In the genomic region with DNA sequence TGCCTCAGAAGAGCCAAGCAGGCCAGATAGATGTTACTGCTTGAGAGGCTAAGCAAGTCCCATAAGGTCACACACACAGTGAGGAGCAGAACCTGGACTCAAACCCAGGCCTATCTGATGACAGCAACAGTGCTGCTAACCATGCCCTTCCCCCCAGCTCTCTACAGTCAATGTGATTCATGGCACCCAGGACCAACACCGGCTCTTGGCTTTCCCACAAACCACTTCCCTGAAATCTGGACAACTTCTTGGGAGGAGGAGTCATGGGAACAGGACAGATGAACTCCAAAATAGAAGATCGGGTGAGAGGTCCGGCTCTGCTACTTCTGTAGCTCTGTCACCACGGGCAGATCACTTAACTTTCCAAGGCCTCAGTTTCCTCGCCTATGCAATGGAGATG, we compare ENCODE assay signal across 14 cellular contexts. TPM values are rescaled to one million over a fixed set of nuclear protein-coding genes. Genes with fewer than 3 reads are reported as not detected.
DNase-seq lines count a peak whose midpoint lies in the region; ATAC-seq, FAIRE-seq and TF ChIP-seq lines count a peak whose summit lies in the region.
"Had no signal": no experiment of that assay in that cellular context is flagged by ENCODE, and none has a peak within 500 bp of the region (broad histone marks: within the 10 kb centered on the region; RNA-seq: fewer than 3 reads in every experiment).

No MANE protein-coding gene starts in this region.

- no peaks in the 10 kb centered on the region for H3K9me3 ChIP-seq in keratinocyte (ENCODE audit: control insufficient read depth, low read depth, low read length)
- H3K9me3 ChIP-seq: ascending aorta, psoas muscle, vagina had no signal

- no peak overlapping the region for H3K27ac ChIP-seq in keratinocyte (ENCODE audit: control insufficient read depth, insufficient read depth, low read length)
- H3K27ac ChIP-seq: ascending aorta, psoas muscle had no signal

- H3K4me2 ChIP-seq in keratinocyte (ENCODE audit: control insufficient read depth, extremely low read depth, insufficient read depth, low read depth, low read length), result peak overlapping the region; percentile 53

- no peaks in the 10 kb centered on the region for H3K79me2 ChIP-seq in keratinocyte (ENCODE audit: control insufficient read depth, insufficient read depth, low read length)

- H4K20me1 ChIP-seq in keratinocyte (ENCODE audit: control insufficient read depth, extremely low read depth, insufficient read depth, low read length), result no peaks in the 10 kb centered on the region

- H3K36me3 ChIP-seq in keratinocyte (ENCODE audit: control insufficient read depth in 2 of 2, extremely low read depth in 1 of 2, insufficient read depth in 2 of 2, low read length in 2 of 2), result no peaks in the 10 kb centered on the region
- H3K36me3 ChIP-seq: ascending aorta, vagina had no signal

- H2AFZ ChIP-seq in keratinocyte (ENCODE audit: control insufficient read depth, low read length), result no peak overlapping the region

- H3K4me3 Mint-ChIP-seq in activated naive CD8-positive, alpha-beta T cell, result peak overlapping the region; percentile 91
- no peak overlapping the region for H3K4me3 Mint-ChIP-seq in activated naive CD8-positive, alpha-beta T cell treated with anti-CD3 and anti-CD28 coated beads for 36 hours
- H3K4me3 Mint-ChIP-seq in activated T-helper 17 cell treated with anti-CD3 and anti-CD28 coated beads, Interleukin-2, amount 50 U/mL, for 72 hours, result peak overlapping the region; percentile 80
- H3K4me3 Mint-ChIP-seq in type B pancreatic cell, result peak overlapping the region; percentile 88

- DNase-seq in activated naive CD8-positive, alpha-beta T cell treated with anti-CD3 and anti-CD28 coated beads for 36 hours, result no peak
- DNase-seq in keratinocyte (ENCODE audit: low read depth, low spot score) (no peak), type B pancreatic cell (ENCODE audit: extremely low spot score, unreplicated experiment) (no peak), NCI-H226 (no peak), SKM-1 (lab: John Stamatoyannopoulos, UW; ENCODE audit: unreplicated experiment) (no peak)
- DNase-seq: AML-193, NCI-H524 treated with DMSO at 0.1 percent for 48 hours had no signal

- H3K4me3 ChIP-seq in keratinocyte (ENCODE audit: control insufficient read depth in 2 of 3, extremely low read depth in 1 of 3, insufficient read depth in 2 of 3, low read depth in 1 of 3, low read length in 3 of 3), result no peak overlapping the region

- H3K27me3 Mint-ChIP-seq in activated naive CD8-positive, alpha-beta T cell, result peaks cover 21% of the 10 kb centered on the region
- peaks cover 42% of the 10 kb centered on the region for H3K27me3 Mint-ChIP-seq in activated naive CD8-positive, alpha-beta T cell treated with anti-CD3 and anti-CD28 coated beads for 36 hours
- H3K27me3 Mint-ChIP-seq in activated T-helper 17 cell treated with anti-CD3 and anti-CD28 coated beads, Interleukin-2, amount 50 U/mL, for 72 hours, result peaks cover 8% of the 10 kb centered on the region
- H3K27me3 Mint-ChIP-seq in type B pancreatic cell, result peaks cover 86% of the 10 kb centered on the region

- no peak overlapping the region for H3K9ac ChIP-seq in keratinocyte (ENCODE audit: control insufficient read depth, extremely low read depth, insufficient read depth, low read length)

- H3K9me1 ChIP-seq in keratinocyte (ENCODE audit: control insufficient read depth, extremely low read depth, insufficient read depth, low read length), result no peaks in the 10 kb centered on the region

- H3K4me1 ChIP-seq in keratinocyte (ENCODE audit: control insufficient read depth, extremely low read depth, insufficient read depth, low read length), result peaks cover 5% of the 10 kb centered on the region
- H3K4me1 ChIP-seq: ascending aorta, psoas muscle had no signal

- no peak for TF ChIP-seq CTCF in keratinocyte (optimal IDR thresholded peaks at IDR 0.05 in 1 of 3, IDR thresholded peaks at IDR 0.05 in 1 of 3, conservative IDR thresholded peaks at IDR 0.05 in 1 of 3; ENCODE audit: extremely low read depth in 1 of 3, insufficient read depth in 2 of 3, low read length in 3 of 3)
- TF ChIP-seq CTCF in type B pancreatic cell (conservative IDR thresholded peaks at IDR 0.05), result no peak

- no peak for ATAC-seq in activated T-helper 17 cell treated with anti-CD3 and anti-CD28 coated beads, Interleukin-2, amount 50 U/mL, for 72 hours (replicated peaks)
- no peak for ATAC-seq in GM18861 (IDR thresholded peaks at IDR 0.05; ENCODE audit: unreplicated experiment)

- peaks cover 41% of the 10 kb centered on the region for H3K4me1 Mint-ChIP-seq in activated naive CD8-positive, alpha-beta T cell (ENCODE audit: low read depth)
- peaks cover 34% of the 10 kb centered on the region for H3K4me1 Mint-ChIP-seq in activated naive CD8-positive, alpha-beta T cell treated with anti-CD3 and anti-CD28 coated beads for 36 hours
- H3K4me1 Mint-ChIP-seq in activated T-helper 17 cell treated with anti-CD3 and anti-CD28 coated beads, Interleukin-2, amount 50 U/mL, for 72 hours, result peaks cover 39% of the 10 kb centered on the region
- H3K4me1 Mint-ChIP-seq in type B pancreatic cell (ENCODE audit: unreplicated experiment), result peaks cover 8% of the 10 kb centered on the region

- no peak for FAIRE-seq in keratinocyte (lab: Jason Lieb, UNC)

- no peak overlapping the region for H3K27ac Mint-ChIP-seq in activated naive CD8-positive, alpha-beta T cell
- no peak overlapping the region for H3K27ac Mint-ChIP-seq in activated naive CD8-positive, alpha-beta T cell treated with anti-CD3 and anti-CD28 coated beads for 36 hours
- H3K27ac Mint-ChIP-seq in activated T-helper 17 cell treated with anti-CD3 and anti-CD28 coated beads, Interleukin-2, amount 50 U/mL, for 72 hours, result no peak overlapping the region
- H3K27ac Mint-ChIP-seq in type B pancreatic cell, result no peak overlapping the region

- no peaks in the 10 kb centered on the region for H3K9me3 Mint-ChIP-seq in activated naive CD8-positive, alpha-beta T cell (ENCODE audit: low read depth)
- no peaks in the 10 kb centered on the region for H3K9me3 Mint-ChIP-seq in activated naive CD8-positive, alpha-beta T cell treated with anti-CD3 and anti-CD28 coated beads for 36 hours
- no peaks in the 10 kb centered on the region for H3K9me3 Mint-ChIP-seq in activated T-helper 17 cell treated with anti-CD3 and anti-CD28 coated beads, Interleukin-2, amount 50 U/mL, for 72 hours
- no peaks in the 10 kb centered on the region for H3K9me3 Mint-ChIP-seq in type B pancreatic cell

- H3K27me3 ChIP-seq in keratinocyte (ENCODE audit: control insufficient read depth, extremely low read depth, insufficient read depth, low read length), result peaks cover 39% of the 10 kb centered on the region
- H3K27me3 ChIP-seq: vagina had no signal

- peaks cover 2% of the 10 kb centered on the region for H3K36me3 Mint-ChIP-seq in activated naive CD8-positive, alpha-beta T cell
- H3K36me3 Mint-ChIP-seq in activated naive CD8-positive, alpha-beta T cell treated with anti-CD3 and anti-CD28 coated beads for 36 hours, result peaks cover 3% of the 10 kb centered on the region
- H3K36me3 Mint-ChIP-seq in activated T-helper 17 cell treated with anti-CD3 and anti-CD28 coated beads, Interleukin-2, amount 50 U/mL, for 72 hours (ENCODE audit: low read depth), result no peaks in the 10 kb centered on the region
- H3K36me3 Mint-ChIP-seq in type B pancreatic cell, result no peaks in the 10 kb centered on the region

- dilution Hi-C loops in keratinocyte (cut with MboI; ENCODE audit: extremely low pct_ligation_motif_present, low sequenced_read_pairs), result no loop called here

RNA-seq across cellular contexts. Expression of gene PTGDR, which starts 0.7 kb away (rescaled TPM):
- not detected for total RNA-seq in activated naive CD8-positive, alpha-beta T cell treated with anti-CD3 and anti-CD28 coated beads for 36 hours
- not detected for total RNA-seq in activated T-helper 17 cell treated with anti-CD3 and anti-CD28 coated beads, Interleukin-2, amount 50 U/mL, for 72 hours
- polyA plus RNA-seq in keratinocyte, result not detected in 3 replicates
- not detected for polyA plus RNA-seq in keratinocyte (2011; ENCODE audit: low read depth)
- not detected in 2 replicates for polyA plus RNA-seq in keratinocyte (2011; cell fraction: cytosol; rRNA removed)
- not detected in 2 replicates for polyA plus RNA-seq in keratinocyte (2011; cell fraction: nucleus; rRNA removed)
- not detected in 2 replicates for polyA plus RNA-seq in keratinocyte (2012; ENCODE audit: low replicate concordance)
- polyA minus RNA-seq in keratinocyte, result not detected in 3 replicates
- not detected for polyA minus RNA-seq in keratinocyte (2011; cell fraction: cytosol; rRNA and poly(A)+ RNA removed)
- not detected in 2 replicates for polyA minus RNA-seq in keratinocyte (2011; cell fraction: nucleus; rRNA and poly(A)+ RNA removed)
- total RNA-seq in type B pancreatic cell (ENCODE audit: low replicate concordance), result 0.38 and 0.56 TPM in 2 replicates
- total RNA-seq: SK-MEL-5 had no signal

RNA-seq across cellular contexts. Expression of gene PTGER2, which starts 47.3 kb away (rescaled TPM):
- total RNA-seq in activated naive CD8-positive, alpha-beta T cell treated with anti-CD3 and anti-CD28 coated beads for 36 hours, result 10 to 100 TPM; 20.8 to 23.3 TPM
- 10 to 100 TPM in 1 of 2 donors, 1 to 10 TPM in 1; 8.3 to 10.3 TPM for total RNA-seq in activated T-helper 17 cell treated with anti-CD3 and anti-CD28 coated beads, Interleukin-2, amount 50 U/mL, for 72 hours
- 0.05 to 0.31 TPM (median 0.28 TPM) in 3 replicates for polyA plus RNA-seq in keratinocyte
- polyA plus RNA-seq in keratinocyte (2011; ENCODE audit: low read depth), result not detected
- 0.10 and 0.24 TPM in 2 replicates for polyA plus RNA-seq in keratinocyte (2011; cell fraction: cytosol; rRNA removed)
- 0.11 and 0.12 TPM in 2 replicates for polyA plus RNA-seq in keratinocyte (2011; cell fraction: nucleus; rRNA removed)
- polyA plus RNA-seq in keratinocyte (2012; ENCODE audit: low replicate concordance), result 0.44 TPM in 1 of 2 replicates, not detected in the other
- 0.07 to 0.48 TPM in 2 of 3 replicates, not detected in the other for polyA minus RNA-seq in keratinocyte
- polyA minus RNA-seq in keratinocyte (2011; cell fraction: cytosol; rRNA and poly(A)+ RNA removed), result not detected
- 0.63 TPM in 1 of 2 replicates, not detected in the other for polyA minus RNA-seq in keratinocyte (2011; cell fraction: nucleus; rRNA and poly(A)+ RNA removed)
- total RNA-seq in type B pancreatic cell (ENCODE audit: low replicate concordance), result 3.0 and 7.1 TPM in 2 replicates
- total RNA-seq: SK-MEL-5 had no signal
